ENCODE assay signal across 5 cellular contexts in genomic region chr3:9851383-9851782, GRCh38. TPM values are rescaled to one million over a fixed set of nuclear protein-coding genes. Genes with fewer than 3 reads are reported as not detected.
"Had no signal": no experiment of that assay in that cellular context is flagged by ENCODE, and none has a peak within 500 bp of the region (broad histone marks: within the 10 kb centered on the region; RNA-seq: fewer than 3 reads in every experiment).

No MANE protein-coding gene starts in this region.

RNA-seq across cellular contexts. Expression of gene CIDEC, which starts 28.7 kb away (rescaled TPM):
- total RNA-seq: GM23248, H4, H7, HFFc6 had no signal
- polyA plus RNA-seq: GM23248 had no signal

RNA-seq across cellular contexts. Expression of gene IL17RE, which starts 51.3 kb away (rescaled TPM):
- total RNA-seq: H4 had no signal
- polyA plus RNA-seq: IgD-negative memory B cell had no signal
